ENCODE assay signal across 8 cellular contexts in genomic region chr11:65112226-65112550, GRCh38. TPM values are rescaled to one million over a fixed set of nuclear protein-coding genes. Genes with fewer than 3 reads are reported as not detected.
DNase-seq lines count a peak whose midpoint lies in the region; ATAC-seq, FAIRE-seq and TF ChIP-seq lines count a peak whose summit lies in the region.

No MANE protein-coding gene starts in this region.

- H3K9me3 ChIP-seq in GM23248 (ENCODE audit: low read depth) (no peaks in the 10 kb centered on the region), sigmoid colon (no peaks in the 10 kb centered on the region)

- DNase-seq in GM23248 (no peak), T-cell (peak in 1 of 34 experiments; percentile 24), fibroblast of villous mesenchyme (ENCODE audit: low read depth) (no peak), sigmoid colon (peak; percentile 68), A172 (ENCODE audit: low spot score) (no peak), Kasumi-1 (lab: John Stamatoyannopoulos, UW) (no peak), urothelium cell line (ENCODE audit: low spot score) (no peak)
- no peak for DNase-seq in central memory CD4-positive, alpha-beta T cell

- H3K9me3 Mint-ChIP-seq in T-cell: no peaks in the 10 kb centered on the region

- intact Hi-C loops in sigmoid colon (cut with DNase I): loop anchor here (10.0 kb wide), 2 partner anchors 267 to 503 kb away; partner anchors contain the start of genes CDC42BPG, MAP3K11 and PCNX3

- in situ Hi-C loops in GM23248 (cut with MboI): no loop called here

- H3K4me1 Mint-ChIP-seq in T-cell: peaks cover 35 to 53% (median 50%) of the 10 kb centered on the region in 3 donors

- H2AFZ ChIP-seq in GM23248: peak overlapping the region; percentile 26; the same call in 1 of the 2 replicates

- peak overlapping the region; percentile 83 to 88 for H3K27ac Mint-ChIP-seq in T-cell

- ATAC-seq in T-cell (replicated peaks in 1 of 4): peak in 2 of 4 experiments; percentile 3 to 23

- H3K79me2 ChIP-seq in GM23248 (ENCODE audit: insufficient read depth): peaks cover 14% of the 10 kb centered on the region

- peak overlapping the region; percentile 84 to 100 (median 87) for H3K4me3 Mint-ChIP-seq in T-cell

- H3K4me2 ChIP-seq in GM23248 (ENCODE audit: unreplicated experiment): peak overlapping the region; percentile 97

- H3K4me3 ChIP-seq in GM23248: peak overlapping the region; percentile 71
- H3K4me3 ChIP-seq in fibroblast of villous mesenchyme (ENCODE audit: low read depth, low read length): peak overlapping the region; percentile 69
- peak overlapping the region; percentile 35 to 58 (median 49) for H3K4me3 ChIP-seq in sigmoid colon

- H3K36me3 ChIP-seq in GM23248 (ENCODE audit: low read depth): no peaks in the 10 kb centered on the region
- H3K36me3 ChIP-seq in sigmoid colon: peaks cover 9 to 38% (median 18%) of the 10 kb centered on the region in 4 donors

- H3K27me3 ChIP-seq in GM23248 (replicated peaks; ENCODE audit: insufficient read depth) (no peaks in the 10 kb centered on the region), sigmoid colon (no peaks in the 10 kb centered on the region)

- TF ChIP-seq EP300 in sigmoid colon (IDR thresholded peaks at IDR 0.05): no peak

- H3K27ac ChIP-seq in GM23248 (no peak overlapping the region), sigmoid colon (peak overlapping the region; percentile 81 to 85 (median 82))

- 0 to 1% methylated on average over 3 to 15 of the region's 28 CpGs for WGBS in GM23248 (ENCODE audit: low coverage in 1 of 2, low lambda C conversion rate in 2 of 2, missing lambda C conversion rate in 2 of 2), 2 experiments
- WGBS in sigmoid colon, 2 donors: 1% methylated on average over 28 of the region's 28 CpGs

- H3K36me3 Mint-ChIP-seq in T-cell: peaks cover 3% of the 10 kb centered on the region

- no peak for TF ChIP-seq CTCF in fibroblast of villous mesenchyme (IDR thresholded peaks at IDR 0.05; ENCODE audit: insufficient read depth, low read depth, low read length)
- no peak for TF ChIP-seq CTCF in sigmoid colon (IDR thresholded peaks at IDR 0.05)

- peak overlapping the region; percentile 50 for H3K9ac ChIP-seq in GM23248

- TF ChIP-seq POLR2A in sigmoid colon (IDR thresholded peaks at IDR 0.05): no peak

- H3K9me2 ChIP-seq in GM23248 (ENCODE audit: insufficient read depth): no peaks in the 10 kb centered on the region

- H4K20me1 ChIP-seq in GM23248 (ENCODE audit: insufficient read depth): no peaks in the 10 kb centered on the region

- no peaks in the 10 kb centered on the region for H3K27me3 Mint-ChIP-seq in T-cell

- no peak for FAIRE-seq in urothelium cell line (lab: Jason Lieb, UNC)

- POLR2A ChIA-PET in T-cell (lab: Charles Lee): interaction anchor here (0.5 to 1.6 kb wide), 2 partner anchors 9 to 333 kb away, joined by 4 to 7 read pairs; partner anchors contain the start of genes FAU (in 1 of the 2) and MRPL49 (in 1 of the 2)

- H3F3A ChIP-seq in GM23248 (ENCODE audit: insufficient read depth): 0 out of 2 replicates have a peak, but pooled peaks cover 6% of the 10 kb centered on the region

- H3K4me1 ChIP-seq in GM23248 (ENCODE audit: insufficient read depth): peaks cover 17% of the 10 kb centered on the region; the same call in 1 of the 2 replicates
- peaks cover 0 to 58% (median 50%) of the 10 kb centered on the region in 4 donors for H3K4me1 ChIP-seq in sigmoid colon

- CTCF ChIA-PET in T-cell (lab: Charles Lee): interaction anchor here (0.5 to 2.0 kb wide), 8 partner anchors 10 to 764 kb away, joined by 3 to 8 read pairs (median 4); partner anchors contain the start of genes FAU (in 1 of the 2) and MRPL49 (in 1 of the 2)

RNA-seq across cellular contexts. Expression of gene TM7SF2, which starts 0.5 kb away (rescaled TPM):
- total RNA-seq in GM23248 (2014; rRNA removed; shearing (Covaris generic)): 0.65 and 0.89 TPM in 2 replicates
- polyA plus RNA-seq in GM23248 (2016; fragmentation: Nextera tagmentation; extraction: Ambion mirVana): 2.5 and 2.6 TPM in 2 replicates
- total RNA-seq in T-cell: 10 to 100 TPM; 23.7 to 34.2 (median 28.6) TPM
- 31.6 and 45.8 TPM in 2 replicates for total RNA-seq in fibroblast of villous mesenchyme
- total RNA-seq in sigmoid colon: 10 to 100 TPM; 15.6 to 20.3 (median 17.5) TPM
- polyA plus RNA-seq in sigmoid colon: 10 to 100 TPM in 2 of 3 donors, 1 to 10 TPM in 1; 3.6 to 43.2 (median 10.2) TPM
- total RNA-seq in A172 (2014; rRNA removed; shearing (Covaris generic)): 1.9 and 8.5 TPM in 2 replicates

RNA-seq across cellular contexts. Expression of gene ZNHIT2, which starts 5.3 kb away (rescaled TPM):
- 12.3 and 13.2 TPM in 2 replicates for total RNA-seq in GM23248 (2014; rRNA removed; shearing (Covaris generic))
- polyA plus RNA-seq in GM23248 (2016; fragmentation: Nextera tagmentation; extraction: Ambion mirVana) (15.5 and 15.6 TPM in 2 replicates), sigmoid colon (10 to 100 TPM in 1 of 3 donors, 1 to 10 TPM in 2; 8.3 to 12.7 (median 9.6) TPM)
- total RNA-seq in T-cell (10 to 100 TPM in 3 of 5 donors, 1 to 10 TPM in 2; 7.0 to 20.4 (median 18.1) TPM), fibroblast of villous mesenchyme (11.2 and 15.1 TPM in 2 replicates), sigmoid colon (10 to 100 TPM; 13.6 to 16.3 (median 15.0) TPM)
- total RNA-seq in A172 (2014; rRNA removed; shearing (Covaris generic)): 10.4 and 22.3 TPM in 2 replicates

RNA-seq across cellular contexts. Expression of gene FAU, which starts 9.7 kb away (rescaled TPM):
- total RNA-seq in GM23248 (2014; rRNA removed; shearing (Covaris generic)): 180 and 199 TPM in 2 replicates
- polyA plus RNA-seq in GM23248 (2016; fragmentation: Nextera tagmentation; extraction: Ambion mirVana): 342 and 365 TPM in 2 replicates
- 1,000 to 10,000 TPM; 1,477 to 1,924 (median 1,724) TPM for total RNA-seq in T-cell
- total RNA-seq in fibroblast of villous mesenchyme: 137 and 279 TPM in 2 replicates
- 1,000 to 10,000 TPM; 1,235 to 1,561 (median 1,347) TPM for total RNA-seq in sigmoid colon
- 1,000 to 10,000 TPM in 2 of 3 donors, 100 to 1,000 TPM in 1; 811 to 1,178 (median 1,151) TPM for polyA plus RNA-seq in sigmoid colon
- total RNA-seq in A172 (2014; rRNA removed; shearing (Covaris generic)): 286 and 528 TPM in 2 replicates

RNA-seq across cellular contexts. Expression of gene MRPL49, which starts 9.9 kb away (rescaled TPM):
- total RNA-seq in GM23248 (2014; rRNA removed; shearing (Covaris generic)): 65.6 and 78.4 TPM in 2 replicates
- polyA plus RNA-seq in GM23248 (2016; fragmentation: Nextera tagmentation; extraction: Ambion mirVana): 48.6 and 53.3 TPM in 2 replicates
- 10 to 100 TPM; 48.3 to 58.8 (median 55.1) TPM for total RNA-seq in T-cell
- total RNA-seq in fibroblast of villous mesenchyme: 41.2 and 54.4 TPM in 2 replicates
- 100 to 1,000 TPM in 1 of 4 donors, 10 to 100 TPM in 3; 41.5 to 104 (median 72.4) TPM for total RNA-seq in sigmoid colon
- polyA plus RNA-seq in sigmoid colon: 10 to 100 TPM; 63.7 to 76.3 (median 69.8) TPM
- total RNA-seq in A172 (2014; rRNA removed; shearing (Covaris generic)): 52.8 and 82.4 TPM in 2 replicates

RNA-seq across cellular contexts. Expression of gene VPS51, which starts 16.2 kb away (rescaled TPM):
- 285 and 339 TPM in 2 replicates for total RNA-seq in GM23248 (2014; rRNA removed; shearing (Covaris generic))
- polyA plus RNA-seq in GM23248 (2016; fragmentation: Nextera tagmentation; extraction: Ambion mirVana): 30.7 and 37.1 TPM in 2 replicates
- 100 to 1,000 TPM; 210 to 303 (median 263) TPM for total RNA-seq in T-cell
- 104 and 169 TPM in 2 replicates for total RNA-seq in fibroblast of villous mesenchyme
- 100 to 1,000 TPM; 211 to 752 (median 281) TPM for total RNA-seq in sigmoid colon
- polyA plus RNA-seq in sigmoid colon: 100 to 1,000 TPM in 2 of 3 donors, 10 to 100 TPM in 1; 86.2 to 180 (median 108) TPM
- 51.1 and 208 TPM in 2 replicates for total RNA-seq in A172 (2014; rRNA removed; shearing (Covaris generic))
